Comparison of ENCODE assay signal across 17 cellular contexts in the genomic region with DNA sequence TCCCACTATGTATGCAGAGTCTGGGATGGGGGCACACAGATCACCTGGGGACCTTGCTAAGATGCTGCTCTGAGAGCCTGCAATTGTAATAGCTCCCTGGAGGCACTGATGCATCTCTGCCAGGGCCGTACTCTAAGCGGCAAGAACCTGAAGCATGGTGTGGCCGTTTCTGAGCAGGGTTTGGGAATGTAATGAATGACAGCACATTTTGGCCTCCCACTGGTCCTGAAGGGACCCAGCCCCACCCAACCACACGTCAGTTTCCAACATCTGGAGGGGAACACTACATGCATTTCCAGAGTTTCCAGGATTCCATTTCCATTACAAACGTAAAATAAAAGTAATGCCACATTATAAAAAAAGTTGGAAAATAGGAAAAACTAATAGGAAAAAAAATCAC. TPM values are rescaled to one million over a fixed set of nuclear protein-coding genes. Genes with fewer than 3 reads are reported as not detected.
DNase-seq lines count a peak whose midpoint lies in the region; ATAC-seq and TF ChIP-seq lines count a peak whose summit lies in the region.
"Had no signal": no experiment of that assay in that cellular context is flagged by ENCODE, and none has a peak within 500 bp of the region (broad histone marks: within the 10 kb centered on the region; RNA-seq: fewer than 3 reads in every experiment).

No MANE protein-coding gene starts in this region.

- no peak overlapping the region for H3K27ac Mint-ChIP-seq in activated CD8-positive, alpha-beta T cell treated with anti-CD3 and anti-CD28 coated beads for 36 hours
- H3K27ac Mint-ChIP-seq: activated naive CD4-positive, alpha-beta T cell treated with anti-CD3 and anti-CD28 coated beads, Interleukin-2, amount 10 ng/mL, durations not matched to agents 7 days and 5 days; naive thymus-derived CD4-positive, alpha-beta T cell had no signal

- peaks cover 17% of the 10 kb centered on the region for H3K4me1 Mint-ChIP-seq in activated CD8-positive, alpha-beta T cell treated with anti-CD3 and anti-CD28 coated beads for 36 hours (ENCODE audit: low read depth)
- H3K4me1 Mint-ChIP-seq: activated naive CD4-positive, alpha-beta T cell treated with anti-CD3 and anti-CD28 coated beads, Interleukin-2, amount 10 ng/mL, durations not matched to agents 7 days and 5 days had no signal

- DNase-seq in left ventricle myocardium inferior, result no peak
- no peak for DNase-seq in Right ventricle myocardium superior
- no peak for DNase-seq in hepatocyte (ENCODE audit: low spot score)
- DNase-seq in spleen, result peak; percentile 46
- no peak for DNase-seq in COR-L47 (lab: John Stamatoyannopoulos, UW)
- no peak for DNase-seq in DMS53 (lab: John Stamatoyannopoulos, UW)
- no peak for DNase-seq in activated CD8-positive, alpha-beta T cell treated with anti-CD3 and anti-CD28 coated beads for 36 hours
- DNase-seq: activated CD4-positive, alpha-beta T cell treated with anti-CD3 and anti-CD28 coated beads for 4 hours; activated naive CD4-positive, alpha-beta T cell treated with anti-CD3 and anti-CD28 coated beads, Interleukin-2, amount 10 ng/mL, durations not matched to agents 7 days and 5 days; BE2C; caudate nucleus; naive thymus-derived CD4-positive, alpha-beta T cell; NCI-H1105 treated with DMSO at 0.1 percent for 48 hours; NCI-H2081; stimulated activated CD8-positive, alpha-beta memory T cell treated with anti-CD3 and anti-CD28 coated beads, Interleukin-4, amount 100 ng/mL, for 48 hours had no signal

- peaks cover 57% of the 10 kb centered on the region for H3K79me2 ChIP-seq in hepatocyte

- H3K27ac ChIP-seq in left ventricle myocardium inferior (replicated peaks) (peak overlapping the region; percentile 90), hepatocyte (peak overlapping the region; percentile 93), spleen (no peak overlapping the region)

- TF ChIP-seq CTCF in left ventricle myocardium inferior (IDR thresholded peaks at IDR 0.05; ENCODE audit: borderline replicate concordance) (no peak), hepatocyte (IDR thresholded peaks at IDR 0.05; ENCODE audit: poor library complexity) (no peak), spleen (IDR thresholded peaks at IDR 0.05 in 8 of 11, conservative IDR thresholded peaks at IDR 0.05 in 3 of 11) (no peak)
- TF ChIP-seq CTCF in activated CD8-positive, alpha-beta T cell treated with anti-CD3 and anti-CD28 coated beads for 36 hours (IDR thresholded peaks at IDR 0.05), result no peak

- TF ChIP-seq POLR2A in spleen (IDR thresholded peaks at IDR 0.05) (no peak), GM18505 (IDR thresholded peaks at IDR 0.05; ENCODE audit: borderline replicate concordance, extremely low read depth, insufficient read depth, insufficient read length) (no peak)

- peak overlapping the region; percentile 61 for H3K4me2 ChIP-seq in hepatocyte

- no peak overlapping the region for H2AFZ ChIP-seq in hepatocyte

- H3K36me3 ChIP-seq in left ventricle myocardium inferior (peaks cover 44% of the 10 kb centered on the region), hepatocyte (replicated peaks; ENCODE audit: insufficient read depth, low read depth) (no peaks in the 10 kb centered on the region), spleen (peaks cover 0 to 53% (median 10%) of the 10 kb centered on the region in 6 donors)
- H3K36me3 ChIP-seq: BE2C had no signal

- intact Hi-C loops in left ventricle myocardium inferior (cut with micrococcal nuclease) (no loop called here), Right ventricle myocardium superior (cut with DNase I) (no loop called here), spleen (cut with DNase I; ENCODE audit: low total_unique reads) (no loop called here)
- intact Hi-C loops in activated CD8-positive, alpha-beta T cell treated with anti-CD3 and anti-CD28 coated beads for 36 hours (cut with micrococcal nuclease), result no loop called here

- CTCF ChIA-PET in activated CD8-positive, alpha-beta T cell treated with anti-CD3 and anti-CD28 coated beads for 36 hours (lab: Charles Lee), result interaction anchor here (2.4 kb wide), 1 partner anchor 36 kb away, joined by 9 read pairs; no protein-coding TSS in a partner anchor

- H3K9me3 Mint-ChIP-seq in activated CD8-positive, alpha-beta T cell treated with anti-CD3 and anti-CD28 coated beads for 36 hours, result no peaks in the 10 kb centered on the region
- H3K9me3 Mint-ChIP-seq: activated naive CD4-positive, alpha-beta T cell treated with anti-CD3 and anti-CD28 coated beads, Interleukin-2, amount 10 ng/mL, durations not matched to agents 7 days and 5 days had no signal

- H3K27me3 ChIP-seq in left ventricle myocardium inferior (ENCODE audit: low read depth), result no peaks in the 10 kb centered on the region
- no peaks in the 10 kb centered on the region for H3K27me3 ChIP-seq in hepatocyte
- no peaks in the 10 kb centered on the region for H3K27me3 ChIP-seq in spleen (replicated peaks in 1 of 7)
- H3K27me3 ChIP-seq: BE2C had no signal

- no peaks in the 10 kb centered on the region for H3K9me2 ChIP-seq in hepatocyte (replicated peaks; ENCODE audit: insufficient read depth)

- H3K4me1 ChIP-seq in left ventricle myocardium inferior (peaks cover 67% of the 10 kb centered on the region), hepatocyte (ENCODE audit: insufficient read depth) (peaks cover 62% of the 10 kb centered on the region), spleen (peaks cover 4 to 35% (median 24%) of the 10 kb centered on the region in 6 donors)
- H3K4me1 ChIP-seq: BE2C had no signal

- POLR2A ChIA-PET in activated CD8-positive, alpha-beta T cell treated with anti-CD3 and anti-CD28 coated beads for 36 hours (lab: Charles Lee), result no interaction called here

- no peaks in the 10 kb centered on the region for H3K27me3 Mint-ChIP-seq in activated CD8-positive, alpha-beta T cell treated with anti-CD3 and anti-CD28 coated beads for 36 hours

- no peak overlapping the region for H3K4me3 Mint-ChIP-seq in activated CD8-positive, alpha-beta T cell treated with anti-CD3 and anti-CD28 coated beads for 36 hours
- H3K4me3 Mint-ChIP-seq: activated naive CD4-positive, alpha-beta T cell treated with anti-CD3 and anti-CD28 coated beads, Interleukin-2, amount 10 ng/mL, durations not matched to agents 7 days and 5 days; naive thymus-derived CD4-positive, alpha-beta T cell had no signal

- H3K36me3 Mint-ChIP-seq in activated CD8-positive, alpha-beta T cell treated with anti-CD3 and anti-CD28 coated beads for 36 hours (ENCODE audit: low read depth), result no peaks in the 10 kb centered on the region
- H3K36me3 Mint-ChIP-seq: activated naive CD4-positive, alpha-beta T cell treated with anti-CD3 and anti-CD28 coated beads, Interleukin-2, amount 10 ng/mL, durations not matched to agents 7 days and 5 days had no signal

- WGBS in hepatocyte (ENCODE audit: low lambda C conversion rate, missing lambda C conversion rate), result 60% methylated on average over 5 of the region's 5 CpGs
- 81 to 85% (median 84%) methylated on average over 5 of the region's 5 CpGs for WGBS in spleen, 5 donors

- ATAC-seq in Right ventricle myocardium superior (ENCODE audit: poor library complexity), result no peak
- no peak for ATAC-seq in GM18505 (IDR thresholded peaks at IDR 0.05; ENCODE audit: unreplicated experiment)
- ATAC-seq in activated CD8-positive, alpha-beta T cell treated with anti-CD3 and anti-CD28 coated beads for 36 hours, result no peak
- ATAC-seq: left colon; naive thymus-derived CD4-positive, alpha-beta T cell had no signal

- H3K4me3 ChIP-seq in left ventricle myocardium inferior (no peak overlapping the region), hepatocyte (no peak overlapping the region), spleen (no peak overlapping the region)

- H3K9me3 ChIP-seq in left ventricle myocardium inferior (replicated peaks), result no peaks in the 10 kb centered on the region
- H3K9me3 ChIP-seq in hepatocyte (ENCODE audit: low read depth), result no peaks in the 10 kb centered on the region
- no peaks in the 10 kb centered on the region for H3K9me3 ChIP-seq in spleen
- H3K9me3 ChIP-seq: BE2C had no signal

- H4K20me1 ChIP-seq in hepatocyte (ENCODE audit: insufficient read depth, poor library complexity, severe bottlenecking), result peaks cover 4% of the 10 kb centered on the region

RNA-seq across cellular contexts. Expression of a gene that starts 14.0 kb away (rescaled TPM):
- total RNA-seq in left ventricle myocardium inferior (47.5 TPM), Right ventricle myocardium superior (53.3 TPM), hepatocyte (18.3 and 20.1 TPM in 2 replicates), spleen (10 to 100 TPM; 12.6 to 34.1 (median 27.1) TPM)
- polyA plus RNA-seq in hepatocyte (14.5 and 20.6 TPM in 2 replicates), spleen (10 to 100 TPM in 1 of 3 donors, 1 to 10 TPM in 2; 4.9 to 11.8 (median 5.8) TPM)
- total RNA-seq in activated CD8-positive, alpha-beta T cell treated with anti-CD3 and anti-CD28 coated beads for 36 hours, result 1 to 10 TPM; 1.0 to 1.7 TPM

Comparison
In these comparisons a context has a peak if more than half of its experiments do, and no peak if none do; other contexts are left out.
1. H3K27ac ChIP-seq: peak in left ventricle myocardium inferior (single experiment) and hepatocyte (single experiment); none in spleen (0 of 8).